Comparison of ENCODE assay signal across 8 cellular contexts in the genomic region with DNA sequence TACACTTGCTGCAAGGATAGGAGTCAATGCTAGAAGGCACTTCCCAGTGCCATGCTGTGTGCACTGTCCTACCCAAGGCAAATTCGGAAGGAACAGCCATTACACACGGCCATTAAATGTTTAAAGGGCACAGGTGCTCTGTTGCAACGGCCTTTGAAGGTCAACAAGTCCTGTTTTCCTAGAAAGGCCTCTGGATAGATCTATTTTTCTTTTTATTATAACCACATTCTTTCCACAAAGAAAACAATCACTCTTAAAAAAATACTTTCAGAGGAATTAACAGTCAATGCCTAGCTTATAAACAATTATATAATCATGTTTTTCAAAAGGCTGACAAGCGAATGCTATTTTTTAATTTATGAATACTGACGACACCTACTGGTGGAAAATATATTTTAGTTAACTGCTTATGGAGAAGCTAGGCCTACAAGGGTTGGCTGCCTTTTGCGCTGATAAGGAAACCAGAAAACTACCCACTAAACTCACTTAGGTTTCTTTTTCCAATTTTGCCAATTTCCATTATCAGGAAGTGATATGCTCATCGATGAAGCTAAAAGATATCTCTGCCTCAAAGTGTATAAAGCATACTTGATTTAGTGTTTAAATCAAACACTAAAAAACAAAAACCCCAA. TPM values are rescaled to one million over a fixed set of nuclear protein-coding genes. Genes with fewer than 3 reads are reported as not detected.
A peak's percentile ranks its signal among the peaks of the same experiment; 100 is the strongest.
DNase-seq lines count a peak whose midpoint lies in the region; ATAC-seq and TF ChIP-seq lines count a peak whose summit lies in the region.

No MANE protein-coding gene starts in this region.

- RAD21 ChIA-PET in HCT116 (lab: Charles Lee; ENCODE audit: low non-redundant PET in 1 of 2, low total read pairs in 2 of 2, uncharacterized antibody in 2 of 2, unreplicated experiment in 2 of 2), result interaction anchor here (0.5 to 1.5 kb wide), 3 partner anchors 97 to 190 kb away, joined by 3 to 5 read pairs (median 5); no protein-coding TSS in a partner anchor

- no peak overlapping the region for H3K27ac ChIP-seq in HCT116 (ENCODE audit: low read depth, low read length)
- peak overlapping the region; percentile 84 for H3K27ac ChIP-seq in left ventricle myocardium inferior (replicated peaks)

- H3K4me2 ChIP-seq in HCT116 (ENCODE audit: low read length), result no peak overlapping the region

- ATAC-seq in HCT116 (no peak), HG03175 (IDR thresholded peaks at IDR 0.05; ENCODE audit: unreplicated experiment) (no peak), HG03139 (IDR thresholded peaks at IDR 0.05; ENCODE audit: unreplicated experiment) (no peak)

- no peaks in the 10 kb centered on the region for H3K79me2 ChIP-seq in HCT116 (ENCODE audit: insufficient read depth, low read length)

- H3K4me3 ChIP-seq in HCT116 (replicated peaks in 1 of 2; ENCODE audit: low read depth in 1 of 2, low read length in 2 of 2) (no peak overlapping the region), left ventricle myocardium inferior (peak overlapping the region; percentile 88)

- BruUV-seq in HCT116 (replicated peaks; lab: Mats Ljungman, UMichigan), result no TSS peak

- peaks cover 18 to 27% of the 10 kb centered on the region in 2 experiments for H3K4me1 ChIP-seq in HCT116 (ENCODE audit: control insufficient read depth in 1 of 2, insufficient read depth in 2 of 2, low read length in 2 of 2)
- peaks cover 78% of the 10 kb centered on the region for H3K4me1 ChIP-seq in left ventricle myocardium inferior

- CTCF ChIA-PET in HCT116 (lab: Charles Lee), result interaction anchor here (0.6 to 3.2 kb wide), 19 partner anchors 9 to 190 kb away, joined by 3 to 29 read pairs (median 5); no protein-coding TSS in a partner anchor

- no peak overlapping the region for H3K9ac ChIP-seq in HCT116 (ENCODE audit: low read length)

- POLR2A ChIA-PET in HCT116 (lab: Charles Lee), result interaction anchor here (1.5 to 2.0 kb wide), 2 partner anchors 10 to 428 kb away, joined by 3 to 5 read pairs; a partner anchor contains a TSS

- intact Hi-C loops in HCT116 (cut with micrococcal nuclease) (loop anchor here (2.0 kb wide), 1 partner anchor 97 kb away; no protein-coding TSS in a partner anchor), left ventricle myocardium inferior (cut with micrococcal nuclease) (loop anchor here (5.0 kb wide), 1 partner anchor 97 kb away; no protein-coding TSS in a partner anchor)

- H3K27me3 ChIP-seq in HCT116 (ENCODE audit: insufficient read depth, low read length), result no peaks in the 10 kb centered on the region
- no peaks in the 10 kb centered on the region for H3K27me3 ChIP-seq in left ventricle myocardium inferior (ENCODE audit: low read depth)

- H3K36me3 ChIP-seq in HCT116 (ENCODE audit: control insufficient read depth in 1 of 2, insufficient read depth in 2 of 2, low read length in 2 of 2) (no peaks in the 10 kb centered on the region), left ventricle myocardium inferior (no peaks in the 10 kb centered on the region)

- H3K9me2 ChIP-seq in HCT116 (ENCODE audit: insufficient read depth), result no peaks in the 10 kb centered on the region

- peak; percentile 33 to 73 (median 56); a peak in 5 of 6 replicates for TF ChIP-seq CTCF in HCT116 (IDR thresholded peaks at IDR 0.05 in 2 of 3, conservative IDR thresholded peaks at IDR 0.05 in 1 of 3; ENCODE audit: borderline replicate concordance in 1 of 3, insufficient read depth in 1 of 3, low read depth in 2 of 3, low read length in 2 of 3)
- TF ChIP-seq CTCF in left ventricle myocardium inferior (IDR thresholded peaks at IDR 0.05; ENCODE audit: borderline replicate concordance), result peak; percentile 78

- H4K20me1 ChIP-seq in HCT116 (ENCODE audit: insufficient read depth), result no peaks in the 10 kb centered on the region

- DNase-seq in CD1c-positive myeloid dendritic cell (ENCODE audit: extremely low spot score) (peak; percentile 91), HCT116 (ENCODE audit: low read depth, low spot score) (peak; percentile 49), NCI-H82 treated with DMSO at 0.1 percent for 48 hours (lab: John Stamatoyannopoulos, UW; ENCODE audit: unreplicated experiment) (peak; percentile 14), amniotic stem cell (lab: John Stamatoyannopoulos, UW) (peak; percentile 65), left ventricle myocardium inferior (no peak), renal cortical epithelial cell (ENCODE audit: low read depth) (peak; percentile 72)

- no peak for TF ChIP-seq POLR2A in HCT116 (IDR thresholded peaks at IDR 0.05; ENCODE audit: borderline replicate concordance, extremely low read depth, insufficient read depth, insufficient read length)

- H2AFZ ChIP-seq in HCT116 (ENCODE audit: low read depth, low read length, poor library complexity, severe bottlenecking), result no peak overlapping the region

- H3K9me3 ChIP-seq in HCT116 (ENCODE audit: control insufficient read depth in 1 of 2, insufficient read depth in 1 of 2, low read depth in 1 of 2, low read length in 2 of 2), result no peaks in the 10 kb centered on the region
- H3K9me3 ChIP-seq in left ventricle myocardium inferior (replicated peaks), result no peaks in the 10 kb centered on the region

- TF ChIP-seq RAD21 in HCT116 (IDR thresholded peaks at IDR 0.05; ENCODE audit: low read depth), result peak; percentile 58

TF ChIP-seq in HCT116, 20 proteins besides CTCF, POLR2A, EP300 and RAD21 (continues in another document):
- no peak for TF ChIP-seq YY1 (IDR thresholded peaks at IDR 0.05; ENCODE audit: extremely low read depth, insufficient replicate concordance, low read depth, low read length)
- no peak for TF ChIP-seq POLR2AphosphoS5 (IDR thresholded peaks at IDR 0.05; ENCODE audit: low read depth, low read length)
- TF ChIP-seq, protein P1, sequence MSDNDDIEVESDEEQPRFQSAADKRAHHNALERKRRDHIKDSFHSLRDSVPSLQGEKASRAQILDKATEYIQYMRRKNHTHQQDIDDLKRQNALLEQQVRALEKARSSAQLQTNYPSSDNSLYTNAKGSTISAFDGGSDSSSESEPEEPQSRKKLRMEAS (IDR thresholded peaks at IDR 0.05), result no peak
- TF ChIP-seq FOSL1 (IDR thresholded peaks at IDR 0.05; ENCODE audit: low read depth), result no peak
- no peak for TF ChIP-seq SRF (IDR thresholded peaks at IDR 0.05; ENCODE audit: low read depth)
- TF ChIP-seq SIN3A (IDR thresholded peaks at IDR 0.05; ENCODE audit: low read depth), result no peak
- no peak for TF ChIP-seq TCF7L2 (IDR thresholded peaks at IDR 0.05; ENCODE audit: borderline replicate concordance, extremely low read depth, insufficient read depth, insufficient read length)
- no peak for TF ChIP-seq EZH2 (IDR thresholded peaks at IDR 0.05)
- TF ChIP-seq ELF1 (IDR thresholded peaks at IDR 0.05; ENCODE audit: borderline replicate concordance, low read depth), result no peak
- TF ChIP-seq, protein P2, sequence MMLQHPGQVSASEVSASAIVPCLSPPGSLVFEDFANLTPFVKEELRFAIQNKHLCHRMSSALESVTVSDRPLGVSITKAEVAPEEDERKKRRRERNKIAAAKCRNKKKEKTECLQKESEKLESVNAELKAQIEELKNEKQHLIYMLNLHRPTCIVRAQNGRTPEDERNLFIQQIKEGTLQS (IDR thresholded peaks at IDR 0.05), result no peak
- no peak for TF ChIP-seq EGR1 (IDR thresholded peaks at IDR 0.05; ENCODE audit: low read depth)
- TF ChIP-seq, protein P3, sequence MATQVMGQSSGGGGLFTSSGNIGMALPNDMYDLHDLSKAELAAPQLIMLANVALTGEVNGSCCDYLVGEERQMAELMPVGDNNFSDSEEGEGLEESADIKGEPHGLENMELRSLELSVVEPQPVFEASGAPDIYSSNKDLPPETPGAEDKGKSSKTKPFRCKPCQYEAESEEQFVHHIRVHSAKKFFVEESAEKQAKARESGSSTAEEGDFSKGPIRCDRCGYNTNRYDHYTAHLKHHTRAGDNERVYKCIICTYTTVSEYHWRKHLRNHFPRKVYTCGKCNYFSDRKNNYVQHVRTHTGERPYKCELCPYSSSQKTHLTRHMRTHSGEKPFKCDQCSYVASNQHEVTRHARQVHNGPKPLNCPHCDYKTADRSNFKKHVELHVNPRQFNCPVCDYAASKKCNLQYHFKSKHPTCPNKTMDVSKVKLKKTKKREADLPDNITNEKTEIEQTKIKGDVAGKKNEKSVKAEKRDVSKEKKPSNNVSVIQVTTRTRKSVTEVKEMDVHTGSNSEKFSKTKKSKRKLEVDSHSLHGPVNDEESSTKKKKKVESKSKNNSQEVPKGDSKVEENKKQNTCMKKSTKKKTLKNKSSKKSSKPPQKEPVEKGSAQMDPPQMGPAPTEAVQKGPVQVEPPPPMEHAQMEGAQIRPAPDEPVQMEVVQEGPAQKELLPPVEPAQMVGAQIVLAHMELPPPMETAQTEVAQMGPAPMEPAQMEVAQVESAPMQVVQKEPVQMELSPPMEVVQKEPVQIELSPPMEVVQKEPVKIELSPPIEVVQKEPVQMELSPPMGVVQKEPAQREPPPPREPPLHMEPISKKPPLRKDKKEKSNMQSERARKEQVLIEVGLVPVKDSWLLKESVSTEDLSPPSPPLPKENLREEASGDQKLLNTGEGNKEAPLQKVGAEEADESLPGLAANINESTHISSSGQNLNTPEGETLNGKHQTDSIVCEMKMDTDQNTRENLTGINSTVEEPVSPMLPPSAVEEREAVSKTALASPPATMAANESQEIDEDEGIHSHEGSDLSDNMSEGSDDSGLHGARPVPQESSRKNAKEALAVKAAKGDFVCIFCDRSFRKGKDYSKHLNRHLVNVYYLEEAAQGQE (IDR thresholded peaks at IDR 0.05; ENCODE audit: low read depth), result no peak
- TF ChIP-seq ZFX (IDR thresholded peaks at IDR 0.05), result no peak
- no peak for TF ChIP-seq JUND (IDR thresholded peaks at IDR 0.05)
- no peak for TF ChIP-seq ZNF274 (IDR thresholded peaks at IDR 0.05; ENCODE audit: low read depth, low read length)
- TF ChIP-seq, protein P4, sequence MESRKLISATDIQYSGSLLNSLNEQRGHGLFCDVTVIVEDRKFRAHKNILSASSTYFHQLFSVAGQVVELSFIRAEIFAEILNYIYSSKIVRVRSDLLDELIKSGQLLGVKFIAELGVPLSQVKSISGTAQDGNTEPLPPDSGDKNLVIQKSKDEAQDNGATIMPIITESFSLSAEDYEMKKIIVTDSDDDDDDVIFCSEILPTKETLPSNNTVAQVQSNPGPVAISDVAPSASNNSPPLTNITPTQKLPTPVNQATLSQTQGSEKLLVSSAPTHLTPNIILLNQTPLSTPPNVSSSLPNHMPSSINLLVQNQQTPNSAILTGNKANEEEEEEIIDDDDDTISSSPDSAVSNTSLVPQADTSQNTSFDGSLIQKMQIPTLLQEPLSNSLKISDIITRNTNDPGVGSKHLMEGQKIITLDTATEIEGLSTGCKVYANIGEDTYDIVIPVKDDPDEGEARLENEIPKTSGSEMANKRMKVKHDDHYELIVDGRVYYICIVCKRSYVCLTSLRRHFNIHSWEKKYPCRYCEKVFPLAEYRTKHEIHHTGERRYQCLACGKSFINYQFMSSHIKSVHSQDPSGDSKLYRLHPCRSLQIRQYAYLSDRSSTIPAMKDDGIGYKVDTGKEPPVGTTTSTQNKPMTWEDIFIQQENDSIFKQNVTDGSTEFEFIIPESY (IDR thresholded peaks at IDR 0.05; ENCODE audit: extremely low read depth, insufficient replicate concordance, low read length), result no peak
- TF ChIP-seq SP1 (IDR thresholded peaks at IDR 0.05; ENCODE audit: low read depth), result no peak

RNA-seq across cellular contexts. Expression of a gene that starts 2.4 kb away (rescaled TPM):
- total RNA-seq in HCT116 (2021; ENCODE audit: unreplicated experiment) (18.1 TPM), left ventricle myocardium inferior (16.5 TPM), renal cortical epithelial cell (12.0 and 36.7 TPM in 2 replicates)
- polyA plus RNA-seq in HCT116 (2012), result 15.4 and 16.6 TPM in 2 replicates
